ENCODE assay signal across 21 cellular contexts in genomic region chr5:172373680-172374079, GRCh38.
DNase-seq lines count a peak whose midpoint lies in the region; ATAC-seq and TF ChIP-seq lines count a peak whose summit lies in the region.
"Had no signal": no experiment of that assay in that cellular context is flagged by ENCODE, and none has a peak within 500 bp of the region (broad histone marks: within the 10 kb centered on the region; RNA-seq: fewer than 3 reads in every experiment).

No MANE protein-coding gene starts in this region.

- H3K9me3 Mint-ChIP-seq in MCF 10A (ENCODE audit: unreplicated experiment) (peaks cover 16% of the 10 kb centered on the region), progenitor cell of endocrine pancreas (ENCODE audit: low read depth) (peaks cover 12% of the 10 kb centered on the region)
- H3K9me3 Mint-ChIP-seq in naive thymus-derived CD8-positive, alpha-beta T cell: peaks cover 0 to 26% (median 14%) of the 10 kb centered on the region in 9 donors

- H3K27me3 ChIP-seq in breast epithelium (no peaks in the 10 kb centered on the region), mammary epithelial cell (ENCODE audit: insufficient read depth, low read length) (no peaks in the 10 kb centered on the region)
- H3K27me3 ChIP-seq: BLaER1 had no signal

- TF ChIP-seq CTCF in MCF 10A (IDR thresholded peaks at IDR 0.05; ENCODE audit: unreplicated experiment): no peak
- TF ChIP-seq CTCF in breast epithelium (IDR thresholded peaks at IDR 0.05): no peak
- no peak for TF ChIP-seq CTCF in mammary epithelial cell (conservative IDR thresholded peaks at IDR 0.05 in 1 of 2, IDR thresholded peaks at IDR 0.05 in 1 of 2; ENCODE audit: extremely low read depth in 1 of 2, insufficient read depth in 1 of 2, low read depth in 1 of 2, low read length in 2 of 2)
- no peak for TF ChIP-seq CTCF in progenitor cell of endocrine pancreas (IDR thresholded peaks at IDR 0.05; ENCODE audit: unreplicated experiment)

- no peaks in the 10 kb centered on the region for H3K36me3 ChIP-seq in breast epithelium
- no peaks in the 10 kb centered on the region for H3K36me3 ChIP-seq in mammary epithelial cell (ENCODE audit: insufficient read depth, low read length)

- ATAC-seq in naive thymus-derived CD8-positive, alpha-beta T cell: no peak
- ATAC-seq: CD8-positive, alpha-beta T cell; GM12878; HCT116 had no signal

- H3K36me3 Mint-ChIP-seq in MCF 10A (ENCODE audit: insufficient read depth, unreplicated experiment): peaks cover 66% of the 10 kb centered on the region
- peaks cover 53% of the 10 kb centered on the region for H3K36me3 Mint-ChIP-seq in progenitor cell of endocrine pancreas (ENCODE audit: insufficient read depth)
- peaks cover 0 to 18% (median 10%) of the 10 kb centered on the region in 3 donors for H3K36me3 Mint-ChIP-seq in naive thymus-derived CD8-positive, alpha-beta T cell
- H3K36me3 Mint-ChIP-seq: CD8-positive, alpha-beta T cell had no signal

- H3K9me3 ChIP-seq in breast epithelium (peaks cover 9 to 15% of the 10 kb centered on the region in 2 donors), mammary epithelial cell (replicated peaks; ENCODE audit: insufficient read depth, low read length) (peaks cover 4% of the 10 kb centered on the region)

- WGBS in mammary epithelial cell (ENCODE audit: low coverage, missing lambda C conversion rate): 42% methylated on average over 5 of the region's 6 CpGs

- CTCF ChIA-PET in MCF 10A (lab: Yijun Ruan, JAX) (no interaction called here), mammary epithelial cell (lab: Charles Lee; ENCODE audit: low non-redundant PET) (no interaction called here)

- POLR2A ChIA-PET in MCF 10A (lab: Yijun Ruan, JAX): interaction anchor here (1.0 kb wide), 1 partner anchor 12 kb away, joined by 4 read pairs; no protein-coding TSS in a partner anchor
- POLR2A ChIA-PET in naive thymus-derived CD8-positive, alpha-beta T cell (lab: Charles Lee): no interaction called here

- dilution Hi-C loops in mammary epithelial cell (cut with HindIII; ENCODE audit: low sequenced_read_pairs): no loop called here

- H3K9ac ChIP-seq in mammary epithelial cell (ENCODE audit: insufficient read depth, low read length): no peak overlapping the region
- H3K9ac ChIP-seq: BLaER1, GM23248 had no signal

- no peak for TF ChIP-seq POLR2A in breast epithelium (IDR thresholded peaks at IDR 0.05)

- intact Hi-C loops in MCF 10A (cut with micrococcal nuclease) (no loop called here), breast epithelium (cut with DNase I; ENCODE audit: low total_unique reads) (no loop called here), mammary epithelial cell (cut with micrococcal nuclease) (loop anchor here (10.0 kb wide), 1 partner anchor 269 kb away; no protein-coding TSS in a partner anchor)

- no TSS peak for BruUV-seq in MCF 10A (replicated peaks; lab: Mats Ljungman, UMichigan)
- no TSS peak for BruUV-seq in mammary epithelial cell (replicated peaks; lab: Mats Ljungman, UMichigan)

- in situ Hi-C loops in mammary epithelial cell (cut with MboI; ENCODE audit: low sequenced_read_pairs in 2 of 2): no loop called here

- H3K27ac Mint-ChIP-seq in MCF 10A (ENCODE audit: low read depth, unreplicated experiment) (peak overlapping the region; percentile 38), progenitor cell of endocrine pancreas (no peak overlapping the region)
- H3K27ac Mint-ChIP-seq in naive thymus-derived CD8-positive, alpha-beta T cell: no peak overlapping the region
- H3K27ac Mint-ChIP-seq: B cell; CD4-positive, CD25-positive, alpha-beta regulatory T cell; CD8-positive, alpha-beta T cell had no signal

- H3K4me3 ChIP-seq in breast epithelium (no peak overlapping the region), mammary epithelial cell (replicated peaks in 1 of 3; ENCODE audit: insufficient read depth in 1 of 3, low read depth in 2 of 3, low read length in 3 of 3) (no peak overlapping the region)
- H3K4me3 ChIP-seq: BLaER1, GM12878, GM23248 had no signal

- DNase-seq in MCF 10A (ENCODE audit: unreplicated experiment): peak; percentile 37
- no peak for DNase-seq in breast epithelium (ENCODE audit: low spot score in 2 of 2)
- peak; percentile 51 for DNase-seq in mammary epithelial cell
- DNase-seq in mesenteric fat pad (ENCODE audit: low spot score): peak; percentile 30
- DNase-seq in progenitor cell of endocrine pancreas (ENCODE audit: low spot score, unreplicated experiment): no peak
- no peak for DNase-seq in islet precursor cell
- DNase-seq in naive thymus-derived CD8-positive, alpha-beta T cell: no peak
- DNase-seq: CD4-positive, CD25-positive, alpha-beta regulatory T cell; CD8-positive, alpha-beta T cell; DMS 273 treated with DMSO at 0.1 percent for 48 hours; DMS79; EL; GDM1; GM23248; H9 had no signal

- no peak overlapping the region for H3K4me3 Mint-ChIP-seq in MCF 10A (ENCODE audit: unreplicated experiment)
- H3K4me3 Mint-ChIP-seq in progenitor cell of endocrine pancreas (ENCODE audit: low read depth): no peak overlapping the region
- H3K4me3 Mint-ChIP-seq in naive thymus-derived CD8-positive, alpha-beta T cell: no peak overlapping the region
- H3K4me3 Mint-ChIP-seq: B cell; CD8-positive, alpha-beta T cell; H9 had no signal

- H2AFZ ChIP-seq in mammary epithelial cell (ENCODE audit: low read depth, low read length): no peak overlapping the region
- H2AFZ ChIP-seq: GM23248 had no signal

- H3K27ac ChIP-seq in breast epithelium: no peak overlapping the region
- H3K27ac ChIP-seq in mammary epithelial cell (ENCODE audit: insufficient read depth, low read depth, low read length): no peak overlapping the region
- H3K27ac ChIP-seq: 22Rv1, BLaER1, C4-2B, GM23248 had no signal

- no peak overlapping the region for H3K4me2 ChIP-seq in mammary epithelial cell (ENCODE audit: insufficient read depth, low read depth, low read length)
- H3K4me2 ChIP-seq: BLaER1 had no signal

- no peaks in the 10 kb centered on the region for H3K27me3 Mint-ChIP-seq in MCF 10A (ENCODE audit: insufficient read depth, unreplicated experiment)
- no peaks in the 10 kb centered on the region for H3K27me3 Mint-ChIP-seq in progenitor cell of endocrine pancreas
- H3K27me3 Mint-ChIP-seq in naive thymus-derived CD8-positive, alpha-beta T cell: peaks cover 0 to 3% (median 0%) of the 10 kb centered on the region in 5 donors

- H3K4me1 Mint-ChIP-seq in MCF 10A (ENCODE audit: insufficient read depth, unreplicated experiment) (no peaks in the 10 kb centered on the region), progenitor cell of endocrine pancreas (ENCODE audit: low read depth) (no peaks in the 10 kb centered on the region)
- H3K4me1 Mint-ChIP-seq in naive thymus-derived CD8-positive, alpha-beta T cell: no peaks in the 10 kb centered on the region
- H3K4me1 Mint-ChIP-seq: B cell; CD4-positive, CD25-positive, alpha-beta regulatory T cell; H9 had no signal

- H3K79me2 ChIP-seq in mammary epithelial cell (ENCODE audit: insufficient read depth, low read length): no peaks in the 10 kb centered on the region

- H4K20me1 ChIP-seq in mammary epithelial cell (ENCODE audit: insufficient read depth, low read length): no peaks in the 10 kb centered on the region
- H4K20me1 ChIP-seq: BLaER1 had no signal

- no peaks in the 10 kb centered on the region for H3K4me1 ChIP-seq in breast epithelium
- H3K4me1 ChIP-seq in mammary epithelial cell (ENCODE audit: insufficient read depth, low read length): peaks cover 4% of the 10 kb centered on the region

Comparison
In these comparisons a context has a peak if more than half of its experiments do, and no peak if none do; other contexts are left out.
1. DNase-seq: peak in MCF 10A (single experiment), mammary epithelial cell (single experiment) and mesenteric fat pad (single experiment); none in breast epithelium (0 of 2), progenitor cell of endocrine pancreas (single experiment), islet precursor cell (single experiment) and naive thymus-derived CD8-positive, alpha-beta T cell (0 of 10).